1 cellular context compared by ENCODE assay signal in genomic region chr1:95286479-95286878, GRCh38.
TF ChIP-seq lines count a peak whose summit lies in the region.

No MANE protein-coding gene starts in this region.

TF ChIP-seq in HepG2, 621 proteins besides CTCF, POLR2A, EP300 and RAD21 (continued from another document):
- no peak for TF ChIP-seq TIGD3 (CRISPR knock-in tag; IDR thresholded peaks at IDR 0.05; ENCODE audit: borderline replicate concordance)
- peak; percentile 37; the same call in 1 of the 2 replicates for TF ChIP-seq FOXA3 (CRISPR knock-in tag; IDR thresholded peaks at IDR 0.05)
- TF ChIP-seq SOX5 (CRISPR knock-in tag; IDR thresholded peaks at IDR 0.05; ENCODE audit: borderline replicate concordance) = peak; percentile 85
- TF ChIP-seq HBP1 (CRISPR knock-in tag; IDR thresholded peaks at IDR 0.05; ENCODE audit: low read depth) = no peak
